ENCODE assay signal across 24 cellular contexts in genomic region chr7:131883769-131884168, GRCh38.
"Had no signal": no experiment of that assay in that cellular context is flagged by ENCODE, and none has a peak within 500 bp of the region (broad histone marks: within the 10 kb centered on the region; RNA-seq: fewer than 3 reads in every experiment).

No MANE protein-coding gene starts in this region.

- DNase-seq: stimulated activated CD4-positive, alpha-beta T cell treated with anti-CD3 and anti-CD28 coated beads, Interleukin-2, amount 100 ng/mL, for 48 hours; stimulated activated CD4-positive, alpha-beta T cell treated with anti-CD3 and anti-CD28 coated beads, Interleukin-4, amount 100 ng/mL, for 1 hour; stimulated activated CD4-positive, alpha-beta T cell treated with anti-CD3 and anti-CD28 coated beads, Interleukin-4, amount 100 ng/mL, for 24 hours; stimulated activated CD4-positive, alpha-beta T cell treated with anti-CD3 and anti-CD28 coated beads, Interleukin-4, amount 100 ng/mL, for 4 hours; stimulated activated CD8-positive, alpha-beta memory T cell treated with anti-CD3 and anti-CD28 coated beads, Interleukin-4, amount 100 ng/mL, for 48 hours; stimulated activated naive B cell treated with anti-CD40 and anti-IgM and Interleukin-4, amounts not matched to agents 10 μg/mL and 1 μg/mL and 100 μg/mL, for 72 hours; stimulated activated naive CD4-positive, alpha-beta T cell; stimulated activated naive CD4-positive, alpha-beta T cell treated with Interleukin-2 at 50 U/mL for 16 hours; stimulated activated naive CD8-positive, alpha-beta T cell treated with anti-CD3 and anti-CD28 coated beads, Interleukin-15, amount 100 ng/mL, for 72 hours; stimulated activated naive CD8-positive, alpha-beta T cell treated with anti-CD3 and anti-CD28 coated beads, Interleukin-15, Interleukin-2, amounts not matched to agents 100 U/mL and 50 U/mL, for 24 hours; stomach; substantia nigra; testis; thyroid gland; tibial artery; transverse colon; trophoblast cell; upper lobe of left lung; upper lobe of right lung; uterus had no signal

- H3K4me3 ChIP-seq: stomach, suprapubic skin, testis, thoracic aorta, thyroid gland, tibial artery, tibial nerve, transverse colon, upper lobe of left lung, upper lobe of right lung, uterus, vagina had no signal

- H3K27ac ChIP-seq: stomach, suprapubic skin, testis, thoracic aorta, thyroid gland, tibial artery, tibial nerve, transverse colon, upper lobe of left lung, upper lobe of right lung, uterus, vagina had no signal
